Comparison of ENCODE assay signal across 1 cellular context in the genomic region with DNA sequence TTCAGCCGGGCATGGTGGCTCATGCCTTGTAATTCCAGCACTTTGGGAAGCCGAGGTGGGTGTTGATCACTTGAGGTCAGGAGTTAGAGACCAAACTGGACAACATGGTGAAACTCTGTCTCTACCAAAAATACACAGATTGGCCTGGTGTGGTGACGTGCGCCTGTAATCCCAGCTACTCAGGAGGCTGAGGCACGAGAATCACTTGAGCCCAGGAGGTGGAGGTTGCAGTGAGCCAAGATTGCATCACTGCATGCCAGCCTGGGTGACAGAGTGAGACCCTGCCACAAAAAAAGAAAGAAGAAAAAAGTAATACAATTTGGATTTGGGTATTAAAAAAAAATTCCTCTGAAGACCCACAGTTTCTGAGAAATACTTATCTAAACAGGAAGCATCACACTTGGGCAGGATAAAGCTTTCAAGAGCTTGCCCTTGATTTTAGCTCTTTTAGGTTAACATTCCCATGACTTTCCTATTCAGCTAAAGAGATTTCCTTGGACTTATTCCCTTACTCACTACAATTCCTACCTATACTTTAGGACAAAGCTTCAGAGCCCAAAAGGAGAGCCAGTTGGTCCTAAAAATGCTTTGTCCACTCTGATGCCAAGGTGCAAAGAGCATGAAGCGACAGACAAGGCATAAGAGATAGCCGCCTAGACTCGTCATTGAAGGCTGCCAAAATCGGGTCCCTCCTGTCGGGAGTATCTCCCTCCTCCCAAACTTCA.
A peak's percentile ranks its signal among the peaks of the same experiment; 100 is the strongest.
TF ChIP-seq lines count a peak whose summit lies in the region.

No MANE protein-coding gene starts in this region.

TF ChIP-seq in HepG2, 621 proteins besides CTCF, POLR2A, EP300 and RAD21 (continues in another document):
- TF ChIP-seq ATF4 (CRISPR knock-in tag; IDR thresholded peaks at IDR 0.05) (peak in 1 of 2 experiments; percentile 65; a peak in 2 of 4 replicates), ZNF616 (CRISPR knock-in tag; IDR thresholded peaks at IDR 0.05; ENCODE audit: low read depth) (no peak), ZNF362 (CRISPR knock-in tag; IDR thresholded peaks at IDR 0.05; ENCODE audit: borderline replicate concordance) (no peak), ZSCAN29 (CRISPR knock-in tag; conservative IDR thresholded peaks at IDR 0.05) (no peak), GTF2F1 (IDR thresholded peaks at IDR 0.05; ENCODE audit: low read length) (no peak), ATAD3A (CRISPR knock-in tag; IDR thresholded peaks at IDR 0.05) (no peak), AGO1 (IDR thresholded peaks at IDR 0.05; ENCODE audit: low read depth, low read length, poor library complexity, severe bottlenecking) (no peak), KDM5A (IDR thresholded peaks at IDR 0.05; ENCODE audit: borderline replicate concordance, low read length) (no peak), JUNB (CRISPR knock-in tag; IDR thresholded peaks at IDR 0.05; ENCODE audit: borderline replicate concordance) (no peak), ZFP37 (CRISPR knock-in tag; IDR thresholded peaks at IDR 0.05; ENCODE audit: borderline replicate concordance) (no peak), DZIP1 (CRISPR knock-in tag; IDR thresholded peaks at IDR 0.05) (no peak), ZMYM3 (CRISPR knock-in tag; IDR thresholded peaks at IDR 0.05) (peak; percentile 78), KMT2A (CRISPR knock-in tag; IDR thresholded peaks at IDR 0.05) (peak; percentile 55; the same call in 1 of the 2 replicates), IRF2 (CRISPR knock-in tag; IDR thresholded peaks at IDR 0.05) (0 out of 2 replicates have a peak, but pooled peaks have one; percentile 24), ZNF570 (CRISPR knock-in tag; IDR thresholded peaks at IDR 0.05; ENCODE audit: borderline replicate concordance) (no peak), USF2 (IDR thresholded peaks at IDR 0.05; ENCODE audit: low read depth, low read length) (no peak), USF2 (CRISPR knock-in tag; IDR thresholded peaks at IDR 0.05; ENCODE audit: borderline replicate concordance) (no peak), TEAD2 (CRISPR knock-in tag; IDR thresholded peaks at IDR 0.05) (no peak), MBNL3 (CRISPR knock-in tag; conservative IDR thresholded peaks at IDR 0.05) (no peak), NCOA5 (CRISPR knock-in tag; IDR thresholded peaks at IDR 0.05) (no peak)
- TF ChIP-seq, protein P1, sequence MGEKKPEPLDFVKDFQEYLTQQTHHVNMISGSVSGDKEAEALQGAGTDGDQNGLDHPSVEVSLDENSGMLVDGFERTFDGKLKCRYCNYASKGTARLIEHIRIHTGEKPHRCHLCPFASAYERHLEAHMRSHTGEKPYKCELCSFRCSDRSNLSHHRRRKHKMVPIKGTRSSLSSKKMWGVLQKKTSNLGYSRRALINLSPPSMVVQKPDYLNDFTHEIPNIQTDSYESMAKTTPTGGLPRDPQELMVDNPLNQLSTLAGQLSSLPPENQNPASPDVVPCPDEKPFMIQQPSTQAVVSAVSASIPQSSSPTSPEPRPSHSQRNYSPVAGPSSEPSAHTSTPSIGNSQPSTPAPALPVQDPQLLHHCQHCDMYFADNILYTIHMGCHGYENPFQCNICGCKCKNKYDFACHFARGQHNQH (CRISPR knock-in tag; IDR thresholded peaks at IDR 0.05) = 0 out of 2 replicates have a peak, but pooled peaks have one; percentile 25
- TF ChIP-seq, protein P2, sequence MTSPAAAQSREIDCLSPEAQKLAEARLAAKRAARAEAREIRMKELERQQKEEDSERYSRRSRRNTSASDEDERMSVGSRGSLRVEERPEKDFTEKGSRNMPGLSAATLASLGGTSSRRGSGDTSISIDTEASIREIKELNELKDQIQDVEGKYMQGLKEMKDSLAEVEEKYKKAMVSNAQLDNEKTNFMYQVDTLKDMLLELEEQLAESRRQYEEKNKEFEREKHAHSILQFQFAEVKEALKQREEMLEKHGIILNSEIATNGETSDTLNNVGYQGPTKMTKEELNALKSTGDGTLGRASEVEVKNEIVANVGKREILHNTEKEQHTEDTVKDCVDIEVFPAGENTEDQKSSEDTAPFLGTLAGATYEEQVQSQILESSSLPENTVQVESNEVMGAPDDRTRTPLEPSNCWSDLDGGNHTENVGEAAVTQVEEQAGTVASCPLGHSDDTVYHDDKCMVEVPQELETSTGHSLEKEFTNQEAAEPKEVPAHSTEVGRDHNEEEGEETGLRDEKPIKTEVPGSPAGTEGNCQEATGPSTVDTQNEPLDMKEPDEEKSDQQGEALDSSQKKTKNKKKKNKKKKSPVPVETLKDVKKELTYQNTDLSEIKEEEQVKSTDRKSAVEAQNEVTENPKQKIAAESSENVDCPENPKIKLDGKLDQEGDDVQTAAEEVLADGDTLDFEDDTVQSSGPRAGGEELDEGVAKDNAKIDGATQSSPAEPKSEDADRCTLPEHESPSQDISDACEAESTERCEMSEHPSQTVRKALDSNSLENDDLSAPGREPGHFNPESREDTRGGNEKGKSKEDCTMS (CRISPR knock-in tag; conservative IDR thresholded peaks at IDR 0.05) = no peak
- TF ChIP-seq, protein P3, sequence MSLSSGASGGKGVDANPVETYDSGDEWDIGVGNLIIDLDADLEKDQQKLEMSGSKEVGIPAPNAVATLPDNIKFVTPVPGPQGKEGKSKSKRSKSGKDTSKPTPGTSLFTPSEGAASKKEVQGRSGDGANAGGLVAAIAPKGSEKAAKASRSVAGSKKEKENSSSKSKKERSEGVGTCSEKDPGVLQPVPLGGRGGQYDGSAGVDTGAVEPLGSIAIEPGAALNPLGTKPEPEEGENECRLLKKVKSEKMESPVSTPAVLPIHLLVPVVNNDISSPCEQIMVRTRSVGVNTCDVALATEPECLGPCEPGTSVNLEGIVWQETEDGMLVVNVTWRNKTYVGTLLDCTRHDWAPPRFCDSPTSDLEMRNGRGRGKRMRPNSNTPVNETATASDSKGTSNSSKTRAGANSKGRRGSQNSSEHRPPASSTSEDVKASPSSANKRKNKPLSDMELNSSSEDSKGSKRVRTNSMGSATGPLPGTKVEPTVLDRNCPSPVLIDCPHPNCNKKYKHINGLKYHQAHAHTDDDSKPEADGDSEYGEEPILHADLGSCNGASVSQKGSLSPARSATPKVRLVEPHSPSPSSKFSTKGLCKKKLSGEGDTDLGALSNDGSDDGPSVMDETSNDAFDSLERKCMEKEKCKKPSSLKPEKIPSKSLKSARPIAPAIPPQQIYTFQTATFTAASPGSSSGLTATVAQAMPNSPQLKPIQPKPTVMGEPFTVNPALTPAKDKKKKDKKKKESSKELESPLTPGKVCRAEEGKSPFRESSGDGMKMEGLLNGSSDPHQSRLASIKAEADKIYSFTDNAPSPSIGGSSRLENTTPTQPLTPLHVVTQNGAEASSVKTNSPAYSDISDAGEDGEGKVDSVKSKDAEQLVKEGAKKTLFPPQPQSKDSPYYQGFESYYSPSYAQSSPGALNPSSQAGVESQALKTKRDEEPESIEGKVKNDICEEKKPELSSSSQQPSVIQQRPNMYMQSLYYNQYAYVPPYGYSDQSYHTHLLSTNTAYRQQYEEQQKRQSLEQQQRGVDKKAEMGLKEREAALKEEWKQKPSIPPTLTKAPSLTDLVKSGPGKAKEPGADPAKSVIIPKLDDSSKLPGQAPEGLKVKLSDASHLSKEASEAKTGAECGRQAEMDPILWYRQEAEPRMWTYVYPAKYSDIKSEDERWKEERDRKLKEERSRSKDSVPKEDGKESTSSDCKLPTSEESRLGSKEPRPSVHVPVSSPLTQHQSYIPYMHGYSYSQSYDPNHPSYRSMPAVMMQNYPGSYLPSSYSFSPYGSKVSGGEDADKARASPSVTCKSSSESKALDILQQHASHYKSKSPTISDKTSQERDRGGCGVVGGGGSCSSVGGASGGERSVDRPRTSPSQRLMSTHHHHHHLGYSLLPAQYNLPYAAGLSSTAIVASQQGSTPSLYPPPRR (CRISPR knock-in tag; IDR thresholded peaks at IDR 0.05; ENCODE audit: borderline replicate concordance) = no peak
- TF ChIP-seq, protein P4, sequence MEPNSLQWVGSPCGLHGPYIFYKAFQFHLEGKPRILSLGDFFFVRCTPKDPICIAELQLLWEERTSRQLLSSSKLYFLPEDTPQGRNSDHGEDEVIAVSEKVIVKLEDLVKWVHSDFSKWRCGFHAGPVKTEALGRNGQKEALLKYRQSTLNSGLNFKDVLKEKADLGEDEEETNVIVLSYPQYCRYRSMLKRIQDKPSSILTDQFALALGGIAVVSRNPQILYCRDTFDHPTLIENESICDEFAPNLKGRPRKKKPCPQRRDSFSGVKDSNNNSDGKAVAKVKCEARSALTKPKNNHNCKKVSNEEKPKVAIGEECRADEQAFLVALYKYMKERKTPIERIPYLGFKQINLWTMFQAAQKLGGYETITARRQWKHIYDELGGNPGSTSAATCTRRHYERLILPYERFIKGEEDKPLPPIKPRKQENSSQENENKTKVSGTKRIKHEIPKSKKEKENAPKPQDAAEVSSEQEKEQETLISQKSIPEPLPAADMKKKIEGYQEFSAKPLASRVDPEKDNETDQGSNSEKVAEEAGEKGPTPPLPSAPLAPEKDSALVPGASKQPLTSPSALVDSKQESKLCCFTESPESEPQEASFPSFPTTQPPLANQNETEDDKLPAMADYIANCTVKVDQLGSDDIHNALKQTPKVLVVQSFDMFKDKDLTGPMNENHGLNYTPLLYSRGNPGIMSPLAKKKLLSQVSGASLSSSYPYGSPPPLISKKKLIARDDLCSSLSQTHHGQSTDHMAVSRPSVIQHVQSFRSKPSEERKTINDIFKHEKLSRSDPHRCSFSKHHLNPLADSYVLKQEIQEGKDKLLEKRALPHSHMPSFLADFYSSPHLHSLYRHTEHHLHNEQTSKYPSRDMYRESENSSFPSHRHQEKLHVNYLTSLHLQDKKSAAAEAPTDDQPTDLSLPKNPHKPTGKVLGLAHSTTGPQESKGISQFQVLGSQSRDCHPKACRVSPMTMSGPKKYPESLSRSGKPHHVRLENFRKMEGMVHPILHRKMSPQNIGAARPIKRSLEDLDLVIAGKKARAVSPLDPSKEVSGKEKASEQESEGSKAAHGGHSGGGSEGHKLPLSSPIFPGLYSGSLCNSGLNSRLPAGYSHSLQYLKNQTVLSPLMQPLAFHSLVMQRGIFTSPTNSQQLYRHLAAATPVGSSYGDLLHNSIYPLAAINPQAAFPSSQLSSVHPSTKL (CRISPR knock-in tag; IDR thresholded peaks at IDR 0.05) = peak; percentile 14; the same call in 1 of the 2 replicates
- TF ChIP-seq, protein P5, sequence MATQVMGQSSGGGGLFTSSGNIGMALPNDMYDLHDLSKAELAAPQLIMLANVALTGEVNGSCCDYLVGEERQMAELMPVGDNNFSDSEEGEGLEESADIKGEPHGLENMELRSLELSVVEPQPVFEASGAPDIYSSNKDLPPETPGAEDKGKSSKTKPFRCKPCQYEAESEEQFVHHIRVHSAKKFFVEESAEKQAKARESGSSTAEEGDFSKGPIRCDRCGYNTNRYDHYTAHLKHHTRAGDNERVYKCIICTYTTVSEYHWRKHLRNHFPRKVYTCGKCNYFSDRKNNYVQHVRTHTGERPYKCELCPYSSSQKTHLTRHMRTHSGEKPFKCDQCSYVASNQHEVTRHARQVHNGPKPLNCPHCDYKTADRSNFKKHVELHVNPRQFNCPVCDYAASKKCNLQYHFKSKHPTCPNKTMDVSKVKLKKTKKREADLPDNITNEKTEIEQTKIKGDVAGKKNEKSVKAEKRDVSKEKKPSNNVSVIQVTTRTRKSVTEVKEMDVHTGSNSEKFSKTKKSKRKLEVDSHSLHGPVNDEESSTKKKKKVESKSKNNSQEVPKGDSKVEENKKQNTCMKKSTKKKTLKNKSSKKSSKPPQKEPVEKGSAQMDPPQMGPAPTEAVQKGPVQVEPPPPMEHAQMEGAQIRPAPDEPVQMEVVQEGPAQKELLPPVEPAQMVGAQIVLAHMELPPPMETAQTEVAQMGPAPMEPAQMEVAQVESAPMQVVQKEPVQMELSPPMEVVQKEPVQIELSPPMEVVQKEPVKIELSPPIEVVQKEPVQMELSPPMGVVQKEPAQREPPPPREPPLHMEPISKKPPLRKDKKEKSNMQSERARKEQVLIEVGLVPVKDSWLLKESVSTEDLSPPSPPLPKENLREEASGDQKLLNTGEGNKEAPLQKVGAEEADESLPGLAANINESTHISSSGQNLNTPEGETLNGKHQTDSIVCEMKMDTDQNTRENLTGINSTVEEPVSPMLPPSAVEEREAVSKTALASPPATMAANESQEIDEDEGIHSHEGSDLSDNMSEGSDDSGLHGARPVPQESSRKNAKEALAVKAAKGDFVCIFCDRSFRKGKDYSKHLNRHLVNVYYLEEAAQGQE (IDR thresholded peaks at IDR 0.05; ENCODE audit: borderline replicate concordance in 1 of 2, low read depth in 1 of 2, low read length in 2 of 2) = no peak
